ENCODE assay signal across 8 cellular contexts in the genomic region with DNA sequence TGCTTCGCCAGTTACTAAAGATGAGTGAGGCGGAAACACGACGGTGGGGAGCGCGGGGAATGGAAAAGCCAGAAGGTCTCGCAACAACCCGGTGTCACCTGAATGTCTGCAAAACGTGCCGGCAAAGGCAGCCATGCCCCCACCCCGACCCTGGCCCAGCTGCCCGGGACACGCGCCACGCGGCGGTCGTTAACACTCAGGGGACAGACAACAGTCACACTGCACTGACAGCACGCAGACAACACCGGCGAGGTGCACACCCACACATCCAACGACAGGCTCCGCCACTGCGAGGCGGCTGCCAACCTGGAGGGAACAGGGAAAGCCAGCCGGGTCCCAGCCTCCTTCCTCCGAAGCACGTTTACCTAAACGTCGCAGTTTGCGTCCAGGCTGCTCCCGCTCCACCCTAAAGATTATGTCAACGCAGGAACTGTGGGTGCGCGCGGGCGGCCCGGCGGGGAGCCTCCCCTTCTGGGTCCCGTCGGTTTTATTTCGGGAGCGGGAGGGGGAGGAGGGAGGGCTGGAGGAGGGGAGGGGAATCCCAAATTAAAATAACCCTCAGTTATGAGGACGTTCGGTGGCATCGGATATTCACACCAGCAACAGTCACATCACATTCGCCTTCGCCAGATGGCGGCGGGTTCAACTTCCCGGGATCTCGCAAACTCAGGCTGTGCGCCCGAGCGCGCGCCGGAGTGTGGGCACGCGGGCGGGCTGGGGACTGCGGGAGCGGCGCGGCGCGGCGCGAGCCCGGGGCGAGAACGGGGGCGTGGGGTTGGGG. TPM values are rescaled to one million over a fixed set of nuclear protein-coding genes. Genes with fewer than 3 reads are reported as not detected.
DNase-seq lines count a peak whose midpoint lies in the region; ATAC-seq, FAIRE-seq and TF ChIP-seq lines count a peak whose summit lies in the region.

No MANE protein-coding gene starts in this region.

- peaks cover 28% of the 10 kb centered on the region for H3K27me3 Mint-ChIP-seq in activated naive CD8-positive, alpha-beta T cell treated with anti-CD3 and anti-CD28 coated beads for 36 hours

- no peak overlapping the region for H3K9ac ChIP-seq in HUES6 (ENCODE audit: low read length)

- peak; percentile 65 for DNase-seq in CD1c-positive myeloid dendritic cell (ENCODE audit: extremely low spot score)
- peak; percentile 42 for DNase-seq in SK-MEL-5 (ENCODE audit: low read depth, low spot score)
- peak; percentile 55 for DNase-seq in activated naive CD8-positive, alpha-beta T cell treated with anti-CD3 and anti-CD28 coated beads for 36 hours
- peak; percentile 58 for DNase-seq in heart right ventricle
- DNase-seq in psoas muscle, result peak; percentile 63 to 82
- no peak for DNase-seq in H54 (ENCODE audit: insufficient read length, low spot score)

- 0% methylated on average over 69 to 73 of the region's 73 CpGs for WGBS in heart right ventricle, 2 donors
- WGBS in psoas muscle, 3 donors, result 0% methylated on average over 51 to 73 of the region's 73 CpGs

- H3K27ac ChIP-seq in HUES6 (ENCODE audit: low read depth, low read length) (no peak overlapping the region), heart right ventricle (peak overlapping the region; percentile 99 to 100 (median 100)), psoas muscle (peak overlapping the region; percentile 99)

- H3K27me3 ChIP-seq in HUES6 (ENCODE audit: control insufficient read depth, insufficient read depth, low read length) (peaks cover 84% of the 10 kb centered on the region), heart right ventricle (no peaks in the 10 kb centered on the region), psoas muscle (ENCODE audit: insufficient read depth in 3 of 3, low read length in 2 of 3) (no peaks in the 10 kb centered on the region)

- H3K4me1 ChIP-seq in HUES6 (ENCODE audit: control insufficient read depth, insufficient read depth, low read length) (peaks cover 42% of the 10 kb centered on the region), heart right ventricle (peaks cover 12 to 68% (median 59%) of the 10 kb centered on the region in 9 donors), psoas muscle (peaks cover 41% of the 10 kb centered on the region)

- in situ Hi-C loops in SK-MEL-5 (cut with HindIII; ENCODE audit: low pct_unique_long_range_greater_than_20kb, low sequenced_read_pairs), result no loop called here

- H3K36me3 ChIP-seq in HUES6 (ENCODE audit: control insufficient read depth, insufficient read depth, low read length) (no peaks in the 10 kb centered on the region), heart right ventricle (no peaks in the 10 kb centered on the region), psoas muscle (ENCODE audit: insufficient read depth in 1 of 2, low read depth in 1 of 2) (no peaks in the 10 kb centered on the region)

- peak overlapping the region; percentile 87 for H3K27ac Mint-ChIP-seq in activated naive CD8-positive, alpha-beta T cell treated with anti-CD3 and anti-CD28 coated beads for 36 hours

- peaks cover 7% of the 10 kb centered on the region for H3K36me3 Mint-ChIP-seq in activated naive CD8-positive, alpha-beta T cell treated with anti-CD3 and anti-CD28 coated beads for 36 hours

- TF ChIP-seq CTCF in heart right ventricle (IDR thresholded peaks at IDR 0.05) (peak in 1 of 9 donors; percentile 20), psoas muscle (IDR thresholded peaks at IDR 0.05) (peak; percentile 4)

- no peak for TF ChIP-seq POLR2A in H54 (IDR thresholded peaks at IDR 0.05; ENCODE audit: low read depth, low read length)

- intact Hi-C loops in heart right ventricle (cut with DNase I), result loop anchor here in 4 of 10 donors (2.0 to 10.0 kb wide), 8 partner anchors 36 to 313 kb away; no protein-coding TSS in a partner anchor
- intact Hi-C loops in psoas muscle (cut with DNase I), result loop anchor here in 1 of 2 donors (1.0 to 5.0 kb wide), 2 partner anchors 39 to 77 kb away; no protein-coding TSS in a partner anchor

- ATAC-seq in GM19463 (IDR thresholded peaks at IDR 0.05; ENCODE audit: unreplicated experiment) (peak; percentile 5), heart right ventricle (peak; percentile 2 to 47 (median 16)), psoas muscle (peak; percentile 28 to 44 (median 42))

- no peak for FAIRE-seq in H54 (lab: Jason Lieb, UNC)

- peak overlapping the region; percentile 93 for H3K4me3 Mint-ChIP-seq in activated naive CD8-positive, alpha-beta T cell treated with anti-CD3 and anti-CD28 coated beads for 36 hours

- no peaks in the 10 kb centered on the region for H3K9me3 Mint-ChIP-seq in activated naive CD8-positive, alpha-beta T cell treated with anti-CD3 and anti-CD28 coated beads for 36 hours

- peaks cover 48% of the 10 kb centered on the region for H3K4me1 Mint-ChIP-seq in activated naive CD8-positive, alpha-beta T cell treated with anti-CD3 and anti-CD28 coated beads for 36 hours

- H3K9me3 ChIP-seq in HUES6 (ENCODE audit: control insufficient read depth, insufficient read depth, low read depth, low read length) (no peaks in the 10 kb centered on the region), heart right ventricle (no peaks in the 10 kb centered on the region), psoas muscle (no peaks in the 10 kb centered on the region)

- peak overlapping the region; percentile 82 for H3K4me3 ChIP-seq in HUES6 (ENCODE audit: low read depth, low read length)
- peak overlapping the region; percentile 74 to 99 (median 94) for H3K4me3 ChIP-seq in heart right ventricle
- peak overlapping the region; percentile 87 for H3K4me3 ChIP-seq in psoas muscle

RNA-seq across cellular contexts. Expression of a gene that starts 0.7 kb away (rescaled TPM):
- 7.2 and 10.0 TPM in 2 replicates for total RNA-seq in SK-MEL-5 (2014; rRNA removed; shearing (Covaris generic))
- polyA plus RNA-seq in SK-MEL-5 (2015; cell fraction: cytosol; rRNA removed), result 22.6 and 29.4 TPM in 2 replicates
- polyA plus RNA-seq in SK-MEL-5 (2015; cell fraction: nucleus; rRNA removed), result 29.7 and 30.8 TPM in 2 replicates
- 10 to 100 TPM; 20.2 to 23.2 TPM for total RNA-seq in activated naive CD8-positive, alpha-beta T cell treated with anti-CD3 and anti-CD28 coated beads for 36 hours
- 10 to 100 TPM; 48.5 to 71.3 (median 58.8) TPM for total RNA-seq in heart right ventricle
- polyA plus RNA-seq in heart right ventricle, result 10 to 100 TPM; 10.0 to 19.2 TPM
- 10 to 100 TPM; 29.0 to 66.4 (median 52.8) TPM for total RNA-seq in psoas muscle
- 10 to 100 TPM; 20.6 to 31.7 (median 23.6) TPM for polyA plus RNA-seq in psoas muscle

RNA-seq across cellular contexts. Expression of a gene that starts 2.4 kb away (rescaled TPM):
- 3.0 and 4.1 TPM in 2 replicates for total RNA-seq in SK-MEL-5 (2014; rRNA removed; shearing (Covaris generic))
- 8.6 and 12.7 TPM in 2 replicates for polyA plus RNA-seq in SK-MEL-5 (2015; cell fraction: cytosol; rRNA removed)
- polyA plus RNA-seq in SK-MEL-5 (2015; cell fraction: nucleus; rRNA removed), result 4.9 and 7.5 TPM in 2 replicates
- 10 to 100 TPM; 11.2 to 11.4 TPM for total RNA-seq in activated naive CD8-positive, alpha-beta T cell treated with anti-CD3 and anti-CD28 coated beads for 36 hours
- 10 to 100 TPM; 13.2 to 22.9 (median 18.3) TPM for total RNA-seq in heart right ventricle
- 10 to 100 TPM in 1 of 2 donors, 1 to 10 TPM in 1; 4.8 to 10.7 TPM for polyA plus RNA-seq in heart right ventricle
- total RNA-seq in psoas muscle, result 1 to 10 TPM; 7.8 to 9.9 (median 9.8) TPM
- polyA plus RNA-seq in psoas muscle, result 10 to 100 TPM in 1 of 3 donors, 1 to 10 TPM in 2; 2.0 to 10.5 (median 3.2) TPM
